19 cellular contexts compared by ENCODE assay signal in genomic region chr20:51810155-51811039, GRCh38. TPM values are rescaled to one million over a fixed set of nuclear protein-coding genes. Genes with fewer than 3 reads are reported as not detected.
DNase-seq lines count a peak whose midpoint lies in the region; ATAC-seq, FAIRE-seq and TF ChIP-seq lines count a peak whose summit lies in the region.
"Had no signal": no experiment of that assay in that cellular context is flagged by ENCODE, and none has a peak within 500 bp of the region (broad histone marks: within the 10 kb centered on the region; RNA-seq: fewer than 3 reads in every experiment).

No MANE protein-coding gene starts in this region.

- H2AFZ ChIP-seq in HepG2 (ENCODE audit: low read length) = peak overlapping the region; percentile 15

- H3K4me3 ChIP-seq in HepG2 (replicated peaks in 1 of 3; ENCODE audit: insufficient read depth in 1 of 3, low read depth in 2 of 3, low read length in 3 of 3) (no peak overlapping the region), right lobe of liver (no peak overlapping the region), fibroblast of villous mesenchyme (ENCODE audit: low read depth, low read length) (no peak overlapping the region), ovary (no peak overlapping the region)
- H3K4me3 ChIP-seq: esophagus muscularis mucosa had no signal

- TF ChIP-seq POLR2A in HepG2 (IDR thresholded peaks at IDR 0.05; ENCODE audit: insufficient read depth in 1 of 2, low read depth in 2 of 2, low read length in 2 of 2) (no peak), right lobe of liver (IDR thresholded peaks at IDR 0.05) (no peak), ovary (IDR thresholded peaks at IDR 0.05) (no peak)

- intact Hi-C loops in HepG2 (cut with micrococcal nuclease; ENCODE audit: unreplicated experiment) = loop anchor here (10.0 kb wide), 1 partner anchor 84 kb away; no protein-coding TSS in a partner anchor
- intact Hi-C loops in right lobe of liver (cut with DNase I) = no loop called here
- intact Hi-C loops in ovary (cut with DNase I) = loop anchor here in 1 of 4 donors (1.0 kb wide), 1 partner anchor 27 kb away; no protein-coding TSS in a partner anchor

- H3K27ac ChIP-seq in HepG2 (ENCODE audit: extremely low read length, insufficient read depth, low read length) (peak overlapping the region; percentile 4), right lobe of liver (no peak overlapping the region), ovary (no peak overlapping the region)
- H3K27ac ChIP-seq: esophagus muscularis mucosa had no signal

- H4K20me1 ChIP-seq in HepG2 (ENCODE audit: insufficient read depth, low read length) = no peaks in the 10 kb centered on the region

- CTCF ChIA-PET in HepG2 (lab: Yijun Ruan, JAX; ENCODE audit: low intra/inter-chr PET ratio, low total read pairs) = no interaction called here

- H3K9ac ChIP-seq in HepG2 (ENCODE audit: insufficient read depth, low read depth, low read length) = no peak overlapping the region

- FAIRE-seq in HepG2 (lab: Jason Lieb, UNC) = no peak
- FAIRE-seq: urothelium cell line had no signal

- BruUV-seq in HepG2 (replicated peaks; lab: Mats Ljungman, UMichigan) = no TSS peak

- H3K4me1 ChIP-seq in HepG2 (ENCODE audit: insufficient read depth, low read length) = peaks cover 56% of the 10 kb centered on the region
- no peaks in the 10 kb centered on the region for H3K4me1 ChIP-seq in right lobe of liver
- no peaks in the 10 kb centered on the region for H3K4me1 ChIP-seq in ovary (ENCODE audit: insufficient read depth)

- ATAC-seq in HepG2 (peak; percentile 84), right lobe of liver (no peak), HG03045 (IDR thresholded peaks at IDR 0.05; ENCODE audit: unreplicated experiment) (no peak), HG03520 (IDR thresholded peaks at IDR 0.05; ENCODE audit: unreplicated experiment) (no peak), HG02759 (IDR thresholded peaks at IDR 0.05; ENCODE audit: unreplicated experiment) (no peak)
- ATAC-seq: activated CD8-positive, alpha-beta T cell treated with anti-CD3 and anti-CD28 coated beads for 36 hours; left ventricle myocardium superior had no signal

- H3K27me3 ChIP-seq in HepG2 (ENCODE audit: control insufficient read depth in 1 of 2, insufficient read depth in 2 of 2, low read length in 2 of 2) (no peaks in the 10 kb centered on the region), right lobe of liver (no peaks in the 10 kb centered on the region), ovary (no peaks in the 10 kb centered on the region)
- H3K27me3 ChIP-seq: esophagus muscularis mucosa had no signal

- TF ChIP-seq CTCF in HepG2 (CRISPR knock-in tag; IDR thresholded peaks at IDR 0.05) (0 out of 2 replicates have a peak, but pooled peaks have one; percentile 29), right lobe of liver (IDR thresholded peaks at IDR 0.05) (no peak), fibroblast of villous mesenchyme (IDR thresholded peaks at IDR 0.05; ENCODE audit: insufficient read depth, low read depth, low read length) (no peak), ovary (IDR thresholded peaks at IDR 0.05) (no peak)

- 33% methylated on average over 13 of the region's 13 CpGs for WGBS in HepG2 (ENCODE audit: low lambda C conversion rate)
- WGBS in right lobe of liver (ENCODE audit: insufficient coverage, low coverage, low lambda C conversion rate, missing lambda C conversion rate) = 77% methylated on average over 13 of the region's 13 CpGs
- WGBS in ovary, 3 donors = 91 to 93% (median 92%) methylated on average over 13 of the region's 13 CpGs

- DNase-seq in HepG2 (ENCODE audit: low spot score) (peak; percentile 48), right lobe of liver (no peak), SK-N-DZ (ENCODE audit: low spot score) (peak; percentile 29), fibroblast of villous mesenchyme (ENCODE audit: low read depth) (peak; percentile 37), ovary (no peak)
- DNase-seq: activated CD4-positive, CD25-positive, alpha-beta regulatory T cell; activated CD8-positive, alpha-beta T cell treated with anti-CD3 and anti-CD28 coated beads for 36 hours; amniotic stem cell; KBM-7; left ventricle myocardium superior; retina; stimulated activated CD4-positive, alpha-beta T cell treated with anti-CD3 and anti-CD28 coated beads, Interleukin-4, amount 100 ng/mL, for 4 hours had no signal

- POLR2A ChIA-PET in HepG2 (lab: Yijun Ruan, JAX) = no interaction called here

- H3K9me3 ChIP-seq in HepG2 (ENCODE audit: low read length) (no peaks in the 10 kb centered on the region), right lobe of liver (no peaks in the 10 kb centered on the region), ovary (no peaks in the 10 kb centered on the region)
- H3K9me3 ChIP-seq: esophagus muscularis mucosa had no signal

- TF ChIP-seq RAD21 in HepG2 (CRISPR knock-in tag; IDR thresholded peaks at IDR 0.05) = no peak

- no peak for TF ChIP-seq EP300 in HepG2 (IDR thresholded peaks at IDR 0.05; ENCODE audit: low read depth in 2 of 2, low read length in 2 of 2)
- TF ChIP-seq EP300 in HepG2 (CRISPR knock-in tag; IDR thresholded peaks at IDR 0.05; ENCODE audit: borderline replicate concordance) = no peak
- no peak for TF ChIP-seq EP300 in ovary (IDR thresholded peaks at IDR 0.05)

- peak overlapping the region; percentile 38 for H3K4me2 ChIP-seq in HepG2 (ENCODE audit: low read depth, low read length)

- H3K36me3 ChIP-seq in HepG2 (replicated peaks in 1 of 2; ENCODE audit: control insufficient read depth in 1 of 2, insufficient read depth in 2 of 2, low read length in 2 of 2) (no peaks in the 10 kb centered on the region), right lobe of liver (no peaks in the 10 kb centered on the region), ovary (no peaks in the 10 kb centered on the region)
- H3K36me3 ChIP-seq: esophagus muscularis mucosa had no signal

- in situ Hi-C loops in HepG2 (cut with HindIII; ENCODE audit: extremely low pct_ligation_motif_present, low pct_unique_long_range_greater_than_20kb) = no loop called here

- no peaks in the 10 kb centered on the region for H3K79me2 ChIP-seq in HepG2 (ENCODE audit: insufficient read depth, low read length)

RNA-seq across cellular contexts. Expression of gene SALL4, which starts 8.1 kb away (rescaled TPM):
- total RNA-seq in HepG2 (2016; rRNA removed; fragmentation: Illumina TruSeq; extraction: Trizol) (0.17 and 0.33 TPM in 2 replicates), right lobe of liver (under 1 TPM; 0.24 to 0.63 (median 0.40) TPM), fibroblast of villous mesenchyme (0.43 and 0.97 TPM in 2 replicates), ovary (under 1 TPM in 4 of 7 donors, not detected in 3; 0.27 to 0.57 (median 0.32) TPM)
- 0.09 and 0.10 TPM in 2 replicates for total RNA-seq in HepG2 (2016; cell fraction: cytosol; rRNA removed; fragmentation: Illumina TruSeq; extraction: Trizol; ENCODE audit: low read depth)
- 0.24 and 0.26 TPM in 2 replicates for total RNA-seq in HepG2 (2016; cell fraction: insoluble cytoplasmic fraction; rRNA removed; fragmentation: Illumina TruSeq; extraction: Trizol)
- total RNA-seq in HepG2 (2016; cell fraction: membrane; rRNA removed; fragmentation: Illumina TruSeq; extraction: Trizol) = 0.24 and 0.25 TPM in 2 replicates
- total RNA-seq in HepG2 (2016; cell fraction: nucleus; rRNA removed; fragmentation: Illumina TruSeq; extraction: Trizol) = 0.34 and 0.47 TPM in 2 replicates
- polyA plus RNA-seq in HepG2 (2011; rRNA removed) (1.5 and 1.8 TPM in 2 replicates), ovary (under 1 TPM; 0.03 to 0.15 TPM)
- polyA plus RNA-seq in HepG2 (2011; cell fraction: cytosol; rRNA removed) = 0.56 and 0.67 TPM in 2 replicates
- 5.4 and 6.2 TPM in 2 replicates for polyA plus RNA-seq in HepG2 (2011; cell fraction: nucleus; rRNA removed)
- polyA plus RNA-seq in HepG2 (2012) = 2.7 and 4.4 TPM in 2 replicates
- polyA plus RNA-seq in HepG2 (2016; cell fraction: cytosol; fragmentation: Illumina TruSeq; extraction: Trizol; ENCODE audit: low read depth) = not detected in 2 replicates
- 0.13 and 0.20 TPM in 2 replicates for polyA plus RNA-seq in HepG2 (2016; cell fraction: insoluble cytoplasmic fraction; fragmentation: Illumina TruSeq; extraction: Trizol; ENCODE audit: low read depth)
- polyA plus RNA-seq in HepG2 (2016; cell fraction: membrane; fragmentation: Illumina TruSeq; extraction: Trizol; ENCODE audit: low read depth) = 0.05 and 0.10 TPM in 2 replicates
- 2.4 and 4.2 TPM in 2 replicates for polyA plus RNA-seq in HepG2 (2016; cell fraction: nucleus; fragmentation: Illumina TruSeq; extraction: Trizol; ENCODE audit: insufficient read depth, low read depth)
- polyA minus RNA-seq in HepG2 (2011; rRNA and poly(A)+ RNA removed; ENCODE audit: low replicate concordance) = 1.5 and 6.5 TPM in 2 replicates
- polyA minus RNA-seq in HepG2 (2011; cell fraction: cytosol; rRNA and poly(A)+ RNA removed) = 1.4 and 1.5 TPM in 2 replicates
- polyA minus RNA-seq in HepG2 (2011; cell fraction: nucleus; rRNA and poly(A)+ RNA removed) = 2.0 and 2.1 TPM in 2 replicates
- polyA plus RNA-seq in SK-N-DZ (2014; cell fraction: cytosol; rRNA removed) = 2.9 and 3.3 TPM in 2 replicates
- polyA plus RNA-seq in SK-N-DZ (2014; cell fraction: nucleus; rRNA removed) = 3.5 and 8.2 TPM in 2 replicates
- total RNA-seq: A172, B cell, esophagus muscularis mucosa, left ventricle myocardium superior had no signal

RNA-seq across cellular contexts. Expression of gene ATP9A, which starts 42.2 kb away (rescaled TPM):
- 11.0 and 11.8 TPM in 2 replicates for total RNA-seq in HepG2 (2016; rRNA removed; fragmentation: Illumina TruSeq; extraction: Trizol)
- 2.4 and 3.0 TPM in 2 replicates for total RNA-seq in HepG2 (2016; cell fraction: cytosol; rRNA removed; fragmentation: Illumina TruSeq; extraction: Trizol; ENCODE audit: low read depth)
- total RNA-seq in HepG2 (2016; cell fraction: insoluble cytoplasmic fraction; rRNA removed; fragmentation: Illumina TruSeq; extraction: Trizol) = 10.1 and 11.8 TPM in 2 replicates
- total RNA-seq in HepG2 (2016; cell fraction: membrane; rRNA removed; fragmentation: Illumina TruSeq; extraction: Trizol) = 5.1 and 5.8 TPM in 2 replicates
- 13.2 and 14.5 TPM in 2 replicates for total RNA-seq in HepG2 (2016; cell fraction: nucleus; rRNA removed; fragmentation: Illumina TruSeq; extraction: Trizol)
- 18.5 and 19.2 TPM in 2 replicates for polyA plus RNA-seq in HepG2 (2011; rRNA removed)
- polyA plus RNA-seq in HepG2 (2011; cell fraction: cytosol; rRNA removed) = 13.2 and 14.1 TPM in 2 replicates
- 31.8 and 35.3 TPM in 2 replicates for polyA plus RNA-seq in HepG2 (2011; cell fraction: nucleus; rRNA removed)
- 23.4 and 25.1 TPM in 2 replicates for polyA plus RNA-seq in HepG2 (2012)
- 0.52 and 0.55 TPM in 2 replicates for polyA plus RNA-seq in HepG2 (2016; cell fraction: cytosol; fragmentation: Illumina TruSeq; extraction: Trizol; ENCODE audit: low read depth)
- 6.8 and 7.8 TPM in 2 replicates for polyA plus RNA-seq in HepG2 (2016; cell fraction: insoluble cytoplasmic fraction; fragmentation: Illumina TruSeq; extraction: Trizol; ENCODE audit: low read depth)
- 2.0 and 2.2 TPM in 2 replicates for polyA plus RNA-seq in HepG2 (2016; cell fraction: membrane; fragmentation: Illumina TruSeq; extraction: Trizol; ENCODE audit: low read depth)
- 14.8 and 15.7 TPM in 2 replicates for polyA plus RNA-seq in HepG2 (2016; cell fraction: nucleus; fragmentation: Illumina TruSeq; extraction: Trizol; ENCODE audit: insufficient read depth, low read depth)
- 30.7 and 75.7 TPM in 2 replicates for polyA minus RNA-seq in HepG2 (2011; rRNA and poly(A)+ RNA removed; ENCODE audit: low replicate concordance)
- polyA minus RNA-seq in HepG2 (2011; cell fraction: cytosol; rRNA and poly(A)+ RNA removed) = 25.1 and 28.6 TPM in 2 replicates
- polyA minus RNA-seq in HepG2 (2011; cell fraction: nucleus; rRNA and poly(A)+ RNA removed) = 37.2 and 39.9 TPM in 2 replicates
- 10 to 100 TPM; 10.5 to 17.4 (median 13.0) TPM for total RNA-seq in right lobe of liver
- polyA plus RNA-seq in SK-N-DZ (2014; cell fraction: cytosol; rRNA removed) = 3.8 and 4.9 TPM in 2 replicates
- polyA plus RNA-seq in SK-N-DZ (2014; cell fraction: nucleus; rRNA removed) = 2.3 and 4.2 TPM in 2 replicates
- 6.9 and 9.3 TPM in 2 replicates for total RNA-seq in fibroblast of villous mesenchyme
- 10 to 100 TPM; 20.0 to 44.6 (median 34.9) TPM for total RNA-seq in ovary
- polyA plus RNA-seq in ovary = 10 to 100 TPM; 12.9 to 27.8 TPM

Comparison
In these comparisons a context has a peak if more than half of its experiments do, and no peak if none do; other contexts are left out.
1. DNase-seq: peak in HepG2 (single experiment), SK-N-DZ (single experiment) and fibroblast of villous mesenchyme (single experiment); none in right lobe of liver (0 of 3) and ovary (0 of 5).